ENCODE assay signal across 15 cellular contexts in genomic region chr3:13209334-13209733, GRCh38.
DNase-seq lines count a peak whose midpoint lies in the region; ATAC-seq and TF ChIP-seq lines count a peak whose summit lies in the region.
"Had no signal": no experiment of that assay in that cellular context is flagged by ENCODE, and none has a peak within 500 bp of the region (broad histone marks: within the 10 kb centered on the region; RNA-seq: fewer than 3 reads in every experiment).

No MANE protein-coding gene starts in this region.

- TF ChIP-seq CTCF in lower lobe of right lung (IDR thresholded peaks at IDR 0.05) (no peak), upper lobe of right lung (IDR thresholded peaks at IDR 0.05) (no peak)

- DNase-seq in lower lobe of right lung (peak; percentile 20), posterior vena cava (ENCODE audit: low spot score) (peak; percentile 56), upper lobe of right lung (peak; percentile 45), 8988T (no peak)
- no peak for DNase-seq in activated T-cell treated with anti-CD3 and anti-CD28 coated beads, Interleukin-2, amount 50 U/mL, for 48 hours
- no peak for DNase-seq in activated T-cell treated with anti-CD3 and anti-CD28 coated beads, Interleukin-2, amount 50 U/mL, for 24 hours
- DNase-seq: Calu3; CD4-positive, alpha-beta memory T cell; COR-L47; DMS53; DND-41; GM23248; H9 had no signal

- peaks cover 3% of the 10 kb centered on the region for H3K4me1 Mint-ChIP-seq in activated T-cell treated with anti-CD3 and anti-CD28 coated beads, Interleukin-2, amount 50 U/mL, for 24 hours (ENCODE audit: low read depth)

- no peaks in the 10 kb centered on the region for H3K9me3 ChIP-seq in BLaER1 treated with 17β-estradiol and CSF1 and Interleukin-3, amounts not matched to agents 10 nM and 100 nM (replicated peaks in 1 of 11)
- no peaks in the 10 kb centered on the region for H3K9me3 ChIP-seq in lower lobe of right lung
- H3K9me3 ChIP-seq in upper lobe of right lung, result no peaks in the 10 kb centered on the region

- H4K20me1 ChIP-seq in BLaER1 treated with 17β-estradiol and CSF1 and Interleukin-3, amounts not matched to agents 10 nM and 100 nM, result peaks cover 0 to 7% (median 0%) of the 10 kb centered on the region in 11 experiments; a peak in 2 of 22 replicates

- H3K27me3 ChIP-seq in BLaER1 treated with 17β-estradiol and CSF1 and Interleukin-3, amounts not matched to agents 10 nM and 100 nM, result peaks cover 0 to 12% (median 0%) of the 10 kb centered on the region in 11 experiments; a peak in 3 of 22 replicates
- peaks cover 5% of the 10 kb centered on the region for H3K27me3 ChIP-seq in lower lobe of right lung (ENCODE audit: low read depth)
- H3K27me3 ChIP-seq in upper lobe of right lung, result peaks cover 8% of the 10 kb centered on the region

- peaks cover 0 to 34% (median 26%) of the 10 kb centered on the region in 10 experiments; a peak in 16 of 20 replicates for H3K4me1 ChIP-seq in BLaER1 treated with 17β-estradiol and CSF1 and Interleukin-3, amounts not matched to agents 10 nM and 100 nM
- H3K4me1 ChIP-seq in lower lobe of right lung (peaks cover 1% of the 10 kb centered on the region), upper lobe of right lung (no peaks in the 10 kb centered on the region)

- intact Hi-C loops in lower lobe of right lung (cut with DNase I), result no loop called here
- intact Hi-C loops in posterior vena cava (cut with DNase I), result loop anchor here in 1 of 2 donors (5.0 kb wide), 2 partner anchors 87 to 1617 kb away; no protein-coding TSS in a partner anchor
- intact Hi-C loops in upper lobe of right lung (cut with DNase I), result no loop called here

- H3K9me3 Mint-ChIP-seq in activated T-cell treated with anti-CD3 and anti-CD28 coated beads, Interleukin-2, amount 50 U/mL, for 24 hours, result no peaks in the 10 kb centered on the region
- H3K9me3 Mint-ChIP-seq: H9 had no signal

- H3K27ac Mint-ChIP-seq in activated T-cell treated with anti-CD3 and anti-CD28 coated beads, Interleukin-2, amount 50 U/mL, for 24 hours, result no peak overlapping the region
- H3K27ac Mint-ChIP-seq: CD4-positive, alpha-beta memory T cell; H9 had no signal

- no peak overlapping the region for H3K4me3 ChIP-seq in BLaER1 treated with 17β-estradiol and CSF1 and Interleukin-3, amounts not matched to agents 10 nM and 100 nM
- H3K4me3 ChIP-seq in lower lobe of right lung (no peak overlapping the region), upper lobe of right lung (no peak overlapping the region)
- H3K4me3 ChIP-seq: GM23248 had no signal

- no peak overlapping the region for H3K4me3 Mint-ChIP-seq in activated T-cell treated with anti-CD3 and anti-CD28 coated beads, Interleukin-2, amount 50 U/mL, for 24 hours
- H3K4me3 Mint-ChIP-seq: CD4-positive, alpha-beta memory T cell; H9 had no signal

- no peak for ATAC-seq in lower lobe of right lung
- ATAC-seq in upper lobe of right lung, result no peak
- ATAC-seq: HCT116 had no signal

- H3K36me3 ChIP-seq in BLaER1 treated with 17β-estradiol and CSF1 and Interleukin-3, amounts not matched to agents 10 nM and 100 nM, result no peaks in the 10 kb centered on the region
- H3K36me3 ChIP-seq in lower lobe of right lung, result no peaks in the 10 kb centered on the region
- H3K36me3 ChIP-seq in upper lobe of right lung, result no peaks in the 10 kb centered on the region

- peak overlapping the region in 8 of 11 experiments; percentile 60 to 78 (median 70); a peak in 16 of 22 replicates for H3K4me2 ChIP-seq in BLaER1 treated with 17β-estradiol and CSF1 and Interleukin-3, amounts not matched to agents 10 nM and 100 nM

- no peak overlapping the region for H3K27ac ChIP-seq in BLaER1 treated with 17β-estradiol and CSF1 and Interleukin-3, amounts not matched to agents 10 nM and 100 nM
- H3K27ac ChIP-seq in lower lobe of right lung (no peak overlapping the region), upper lobe of right lung (no peak overlapping the region)
- H3K27ac ChIP-seq: GM23248 had no signal

- no peak overlapping the region for H3K9ac ChIP-seq in BLaER1 treated with 17β-estradiol and CSF1 and Interleukin-3, amounts not matched to agents 10 nM and 100 nM
- H3K9ac ChIP-seq: GM23248 had no signal

- no peaks in the 10 kb centered on the region for H3K36me3 Mint-ChIP-seq in activated T-cell treated with anti-CD3 and anti-CD28 coated beads, Interleukin-2, amount 50 U/mL, for 24 hours (ENCODE audit: low read depth)
- H3K36me3 Mint-ChIP-seq: CD4-positive, alpha-beta memory T cell had no signal

- peaks cover 35% of the 10 kb centered on the region for H3K27me3 Mint-ChIP-seq in activated T-cell treated with anti-CD3 and anti-CD28 coated beads, Interleukin-2, amount 50 U/mL, for 24 hours

Comparison
In these comparisons a context has a peak if more than half of its experiments do, and no peak if none do; other contexts are left out.
1. DNase-seq: peak in lower lobe of right lung (single experiment), posterior vena cava (single experiment) and upper lobe of right lung (single experiment); none in 8988T (single experiment), activated T-cell treated with anti-CD3 and anti-CD28 coated beads, Interleukin-2, amount 50 U/mL, for 48 hours (0 of 2) and activated T-cell treated with anti-CD3 and anti-CD28 coated beads, Interleukin-2, amount 50 U/mL, for 24 hours (single experiment).